1 cellular context compared by ENCODE assay signal in genomic region chr19:38263696-38264485, GRCh38.
TF ChIP-seq lines count a peak whose summit lies in the region.

No MANE protein-coding gene starts in this region.

TF ChIP-seq in HEK293, 187 proteins besides CTCF, POLR2A, EP300 and RAD21 (continued from another document and continues in another):
- TF ChIP-seq PRDM4 (tag by site-specific recombination; IDR thresholded peaks at IDR 0.05) (0 out of 2 replicates have a peak, but pooled peaks have one; percentile 8), GLIS1 (tag by site-specific recombination; IDR thresholded peaks at IDR 0.05) (peak; percentile 10; the same call in 1 of the 2 replicates), REPIN1 (tag by site-specific recombination; IDR thresholded peaks at IDR 0.05; ENCODE audit: low read depth) (0 out of 2 replicates have a peak, but pooled peaks have one; percentile 30), ZNF2 (tag by site-specific recombination; IDR thresholded peaks at IDR 0.05) (peak; percentile 58; the same call in 1 of the 2 replicates), ZXDB (tag by site-specific recombination; IDR thresholded peaks at IDR 0.05) (peak; percentile 50; the same call in 1 of the 2 replicates), ZBTB7A (tag by site-specific recombination; IDR thresholded peaks at IDR 0.05; ENCODE audit: low read depth) (0 out of 2 replicates have a peak, but pooled peaks have one; percentile 9), ZBTB21 (tag by site-specific recombination; IDR thresholded peaks at IDR 0.05) (peak; percentile 50; the same call in 1 of the 2 replicates), GFI1B (tag by site-specific recombination; IDR thresholded peaks at IDR 0.05) (no peak), ZNF596 (tag by site-specific recombination; IDR thresholded peaks at IDR 0.05) (peak; percentile 58; the same call in 1 of the 2 replicates), SP3 (tag by site-specific recombination; IDR thresholded peaks at IDR 0.05) (peak; percentile 94), ZFP69B (tag by site-specific recombination; IDR thresholded peaks at IDR 0.05) (peak; percentile 16; the same call in 1 of the 2 replicates), ZNF510 (tag by site-specific recombination; IDR thresholded peaks at IDR 0.05; ENCODE audit: insufficient replicate concordance) (no peak), ZNF24 (tag by site-specific recombination; IDR thresholded peaks at IDR 0.05) (peak; percentile 74; the same call in 1 of the 2 replicates), ZNF677 (tag by site-specific recombination; IDR thresholded peaks at IDR 0.05) (0 out of 2 replicates have a peak, but pooled peaks have one; percentile 33), OSR2 (tag by site-specific recombination; IDR thresholded peaks at IDR 0.05) (no peak), ZBTB1 (tag by site-specific recombination; IDR thresholded peaks at IDR 0.05) (no peak), ZNF433 (tag by site-specific recombination; IDR thresholded peaks at IDR 0.05; ENCODE audit: low read depth) (no peak), ZNF23 (tag by site-specific recombination; IDR thresholded peaks at IDR 0.05; ENCODE audit: borderline replicate concordance) (peak; percentile 29; the same call in 1 of the 2 replicates), ZNF623 (tag by site-specific recombination; IDR thresholded peaks at IDR 0.05) (peak; percentile 23; the same call in 1 of the 2 replicates), ZNF521 (tag by site-specific recombination; IDR thresholded peaks at IDR 0.05) (no peak), ZSCAN30 (tag by site-specific recombination; IDR thresholded peaks at IDR 0.05) (peak; percentile 13; the same call in 1 of the 2 replicates), ZNF600 (tag by site-specific recombination; IDR thresholded peaks at IDR 0.05) (no peak), ZNF157 (tag by site-specific recombination; IDR thresholded peaks at IDR 0.05) (no peak), ZNF19 (tag by site-specific recombination; IDR thresholded peaks at IDR 0.05; ENCODE audit: low read depth) (no peak), ZNF214 (tag by site-specific recombination; IDR thresholded peaks at IDR 0.05; ENCODE audit: borderline replicate concordance) (no peak), ZNF404 (tag by site-specific recombination; IDR thresholded peaks at IDR 0.05) (no peak), ZNF629 (tag by site-specific recombination; IDR thresholded peaks at IDR 0.05) (peak; percentile 11; the same call in 1 of the 2 replicates), ZNF580 (tag by site-specific recombination; IDR thresholded peaks at IDR 0.05) (peak; percentile 89), ZNF621 (tag by site-specific recombination; IDR thresholded peaks at IDR 0.05) (no peak), ZSCAN23 (tag by site-specific recombination; IDR thresholded peaks at IDR 0.05) (no peak), ZNF133 (tag by site-specific recombination; IDR thresholded peaks at IDR 0.05) (no peak), YY1 (tag by site-specific recombination; IDR thresholded peaks at IDR 0.05) (no peak), ZNF777 (tag by site-specific recombination; IDR thresholded peaks at IDR 0.05; ENCODE audit: borderline replicate concordance) (peak; percentile 17; the same call in 1 of the 2 replicates), ZNF175 (tag by site-specific recombination; IDR thresholded peaks at IDR 0.05) (no peak), ZNF610 (tag by site-specific recombination; IDR thresholded peaks at IDR 0.05; ENCODE audit: borderline replicate concordance) (peak; percentile 65; the same call in 1 of the 2 replicates), ZNF530 (tag by site-specific recombination; IDR thresholded peaks at IDR 0.05; ENCODE audit: low read depth) (no peak), SALL2 (tag by site-specific recombination; IDR thresholded peaks at IDR 0.05; ENCODE audit: borderline replicate concordance) (no peak), ZNF76 (tag by site-specific recombination; IDR thresholded peaks at IDR 0.05; ENCODE audit: borderline replicate concordance, low read depth) (peak; percentile 80)
- TF ChIP-seq, protein P1, sequence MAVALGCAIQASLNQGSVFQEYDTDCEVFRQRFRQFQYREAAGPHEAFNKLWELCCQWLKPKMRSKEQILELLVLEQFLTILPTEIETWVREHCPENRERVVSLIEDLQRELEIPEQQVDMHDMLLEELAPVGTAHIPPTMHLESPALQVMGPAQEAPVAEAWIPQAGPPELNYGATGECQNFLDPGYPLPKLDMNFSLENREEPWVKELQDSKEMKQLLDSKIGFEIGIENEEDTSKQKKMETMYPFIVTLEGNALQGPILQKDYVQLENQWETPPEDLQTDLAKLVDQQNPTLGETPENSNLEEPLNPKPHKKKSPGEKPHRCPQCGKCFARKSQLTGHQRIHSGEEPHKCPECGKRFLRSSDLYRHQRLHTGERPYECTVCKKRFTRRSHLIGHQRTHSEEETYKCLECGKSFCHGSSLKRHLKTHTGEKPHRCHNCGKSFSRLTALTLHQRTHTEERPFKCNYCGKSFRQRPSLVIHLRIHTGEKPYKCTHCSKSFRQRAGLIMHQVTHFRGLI (tag by site-specific recombination; IDR thresholded peaks at IDR 0.05) = no peak
- TF ChIP-seq, protein P2, sequence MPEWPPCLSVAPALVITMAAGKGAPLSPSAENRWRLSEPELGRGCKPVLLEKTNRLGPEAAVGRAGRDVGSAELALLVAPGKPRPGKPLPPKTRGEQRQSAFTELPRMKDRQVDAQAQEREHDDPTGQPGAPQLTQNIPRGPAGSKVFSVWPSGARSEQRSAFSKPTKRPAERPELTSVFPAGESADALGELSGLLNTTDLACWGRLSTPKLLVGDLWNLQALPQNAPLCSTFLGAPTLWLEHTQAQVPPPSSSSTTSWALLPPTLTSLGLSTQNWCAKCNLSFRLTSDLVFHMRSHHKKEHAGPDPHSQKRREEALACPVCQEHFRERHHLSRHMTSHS (tag by site-specific recombination; IDR thresholded peaks at IDR 0.05) = no peak
- TF ChIP-seq, protein P3, sequence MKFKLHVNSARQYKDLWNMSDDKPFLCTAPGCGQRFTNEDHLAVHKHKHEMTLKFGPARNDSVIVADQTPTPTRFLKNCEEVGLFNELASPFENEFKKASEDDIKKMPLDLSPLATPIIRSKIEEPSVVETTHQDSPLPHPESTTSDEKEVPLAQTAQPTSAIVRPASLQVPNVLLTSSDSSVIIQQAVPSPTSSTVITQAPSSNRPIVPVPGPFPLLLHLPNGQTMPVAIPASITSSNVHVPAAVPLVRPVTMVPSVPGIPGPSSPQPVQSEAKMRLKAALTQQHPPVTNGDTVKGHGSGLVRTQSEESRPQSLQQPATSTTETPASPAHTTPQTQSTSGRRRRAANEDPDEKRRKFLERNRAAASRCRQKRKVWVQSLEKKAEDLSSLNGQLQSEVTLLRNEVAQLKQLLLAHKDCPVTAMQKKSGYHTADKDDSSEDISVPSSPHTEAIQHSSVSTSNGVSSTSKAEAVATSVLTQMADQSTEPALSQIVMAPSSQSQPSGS (tag by site-specific recombination; IDR thresholded peaks at IDR 0.05; ENCODE audit: low read depth) = no peak
- TF ChIP-seq, protein P4, sequence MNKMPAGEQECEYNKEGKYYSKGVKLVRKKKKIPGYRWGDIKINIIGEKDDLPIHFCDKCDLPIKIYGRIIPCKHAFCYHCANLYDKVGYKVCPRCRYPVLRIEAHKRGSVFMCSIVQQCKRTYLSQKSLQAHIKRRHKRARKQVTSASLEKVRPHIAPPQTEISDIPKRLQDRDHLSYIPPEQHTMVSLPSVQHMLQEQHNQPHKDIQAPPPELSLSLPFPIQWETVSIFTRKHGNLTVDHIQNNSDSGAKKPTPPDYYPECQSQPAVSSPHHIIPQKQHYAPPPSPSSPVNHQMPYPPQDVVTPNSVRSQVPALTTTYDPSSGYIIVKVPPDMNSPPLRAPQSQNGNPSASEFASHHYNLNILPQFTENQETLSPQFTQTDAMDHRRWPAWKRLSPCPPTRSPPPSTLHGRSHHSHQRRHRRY (tag by site-specific recombination; IDR thresholded peaks at IDR 0.05) = no peak; the same call in 1 of the 2 replicates
- TF ChIP-seq, protein P5, sequence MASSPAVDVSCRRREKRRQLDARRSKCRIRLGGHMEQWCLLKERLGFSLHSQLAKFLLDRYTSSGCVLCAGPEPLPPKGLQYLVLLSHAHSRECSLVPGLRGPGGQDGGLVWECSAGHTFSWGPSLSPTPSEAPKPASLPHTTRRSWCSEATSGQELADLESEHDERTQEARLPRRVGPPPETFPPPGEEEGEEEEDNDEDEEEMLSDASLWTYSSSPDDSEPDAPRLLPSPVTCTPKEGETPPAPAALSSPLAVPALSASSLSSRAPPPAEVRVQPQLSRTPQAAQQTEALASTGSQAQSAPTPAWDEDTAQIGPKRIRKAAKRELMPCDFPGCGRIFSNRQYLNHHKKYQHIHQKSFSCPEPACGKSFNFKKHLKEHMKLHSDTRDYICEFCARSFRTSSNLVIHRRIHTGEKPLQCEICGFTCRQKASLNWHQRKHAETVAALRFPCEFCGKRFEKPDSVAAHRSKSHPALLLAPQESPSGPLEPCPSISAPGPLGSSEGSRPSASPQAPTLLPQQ (tag by site-specific recombination; IDR thresholded peaks at IDR 0.05) = no peak
- TF ChIP-seq, protein P6, sequence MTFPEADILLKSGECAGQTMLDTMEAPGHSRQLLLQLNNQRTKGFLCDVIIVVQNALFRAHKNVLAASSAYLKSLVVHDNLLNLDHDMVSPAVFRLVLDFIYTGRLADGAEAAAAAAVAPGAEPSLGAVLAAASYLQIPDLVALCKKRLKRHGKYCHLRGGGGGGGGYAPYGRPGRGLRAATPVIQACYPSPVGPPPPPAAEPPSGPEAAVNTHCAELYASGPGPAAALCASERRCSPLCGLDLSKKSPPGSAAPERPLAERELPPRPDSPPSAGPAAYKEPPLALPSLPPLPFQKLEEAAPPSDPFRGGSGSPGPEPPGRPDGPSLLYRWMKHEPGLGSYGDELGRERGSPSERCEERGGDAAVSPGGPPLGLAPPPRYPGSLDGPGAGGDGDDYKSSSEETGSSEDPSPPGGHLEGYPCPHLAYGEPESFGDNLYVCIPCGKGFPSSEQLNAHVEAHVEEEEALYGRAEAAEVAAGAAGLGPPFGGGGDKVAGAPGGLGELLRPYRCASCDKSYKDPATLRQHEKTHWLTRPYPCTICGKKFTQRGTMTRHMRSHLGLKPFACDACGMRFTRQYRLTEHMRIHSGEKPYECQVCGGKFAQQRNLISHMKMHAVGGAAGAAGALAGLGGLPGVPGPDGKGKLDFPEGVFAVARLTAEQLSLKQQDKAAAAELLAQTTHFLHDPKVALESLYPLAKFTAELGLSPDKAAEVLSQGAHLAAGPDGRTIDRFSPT (tag by site-specific recombination; IDR thresholded peaks at IDR 0.05) = peak; percentile 87
- TF ChIP-seq, protein P7, sequence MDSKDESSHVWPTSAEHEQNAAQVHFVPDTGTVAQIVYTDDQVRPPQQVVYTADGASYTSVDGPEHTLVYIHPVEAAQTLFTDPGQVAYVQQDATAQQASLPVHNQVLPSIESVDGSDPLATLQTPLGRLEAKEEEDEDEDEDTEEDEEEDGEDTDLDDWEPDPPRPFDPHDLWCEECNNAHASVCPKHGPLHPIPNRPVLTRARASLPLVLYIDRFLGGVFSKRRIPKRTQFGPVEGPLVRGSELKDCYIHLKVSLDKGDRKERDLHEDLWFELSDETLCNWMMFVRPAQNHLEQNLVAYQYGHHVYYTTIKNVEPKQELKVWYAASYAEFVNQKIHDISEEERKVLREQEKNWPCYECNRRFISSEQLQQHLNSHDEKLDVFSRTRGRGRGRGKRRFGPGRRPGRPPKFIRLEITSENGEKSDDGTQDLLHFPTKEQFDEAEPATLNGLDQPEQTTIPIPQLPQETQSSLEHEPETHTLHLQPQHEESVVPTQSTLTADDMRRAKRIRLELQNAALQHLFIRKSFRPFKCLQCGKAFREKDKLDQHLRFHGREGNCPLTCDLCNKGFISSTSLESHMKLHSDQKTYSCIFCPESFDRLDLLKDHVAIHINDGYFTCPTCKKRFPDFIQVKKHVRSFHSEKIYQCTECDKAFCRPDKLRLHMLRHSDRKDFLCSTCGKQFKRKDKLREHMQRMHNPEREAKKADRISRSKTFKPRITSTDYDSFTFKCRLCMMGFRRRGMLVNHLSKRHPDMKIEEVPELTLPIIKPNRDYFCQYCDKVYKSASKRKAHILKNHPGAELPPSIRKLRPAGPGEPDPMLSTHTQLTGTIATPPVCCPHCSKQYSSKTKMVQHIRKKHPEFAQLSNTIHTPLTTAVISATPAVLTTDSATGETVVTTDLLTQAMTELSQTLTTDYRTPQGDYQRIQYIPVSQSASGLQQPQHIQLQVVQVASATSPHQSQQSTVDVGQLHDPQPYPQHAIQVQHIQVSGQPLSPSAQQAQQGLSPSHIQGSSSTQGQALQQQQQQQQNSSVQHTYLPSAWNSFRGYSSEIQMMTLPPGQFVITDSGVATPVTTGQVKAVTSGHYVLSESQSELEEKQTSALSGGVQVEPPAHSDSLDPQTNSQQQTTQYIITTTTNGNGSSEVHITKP (tag by site-specific recombination; IDR thresholded peaks at IDR 0.05) = no peak; the same call in 1 of the 2 replicates
- TF ChIP-seq, protein P8, sequence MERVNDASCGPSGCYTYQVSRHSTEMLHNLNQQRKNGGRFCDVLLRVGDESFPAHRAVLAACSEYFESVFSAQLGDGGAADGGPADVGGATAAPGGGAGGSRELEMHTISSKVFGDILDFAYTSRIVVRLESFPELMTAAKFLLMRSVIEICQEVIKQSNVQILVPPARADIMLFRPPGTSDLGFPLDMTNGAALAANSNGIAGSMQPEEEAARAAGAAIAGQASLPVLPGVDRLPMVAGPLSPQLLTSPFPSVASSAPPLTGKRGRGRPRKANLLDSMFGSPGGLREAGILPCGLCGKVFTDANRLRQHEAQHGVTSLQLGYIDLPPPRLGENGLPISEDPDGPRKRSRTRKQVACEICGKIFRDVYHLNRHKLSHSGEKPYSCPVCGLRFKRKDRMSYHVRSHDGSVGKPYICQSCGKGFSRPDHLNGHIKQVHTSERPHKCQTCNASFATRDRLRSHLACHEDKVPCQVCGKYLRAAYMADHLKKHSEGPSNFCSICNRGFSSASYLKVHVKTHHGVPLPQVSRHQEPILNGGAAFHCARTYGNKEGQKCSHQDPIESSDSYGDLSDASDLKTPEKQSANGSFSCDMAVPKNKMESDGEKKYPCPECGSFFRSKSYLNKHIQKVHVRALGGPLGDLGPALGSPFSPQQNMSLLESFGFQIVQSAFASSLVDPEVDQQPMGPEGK (tag by site-specific recombination; IDR thresholded peaks at IDR 0.05) = 0 out of 2 replicates have a peak, but pooled peaks have one; percentile 72
